8 cellular contexts compared by ENCODE assay signal in the genomic region with DNA sequence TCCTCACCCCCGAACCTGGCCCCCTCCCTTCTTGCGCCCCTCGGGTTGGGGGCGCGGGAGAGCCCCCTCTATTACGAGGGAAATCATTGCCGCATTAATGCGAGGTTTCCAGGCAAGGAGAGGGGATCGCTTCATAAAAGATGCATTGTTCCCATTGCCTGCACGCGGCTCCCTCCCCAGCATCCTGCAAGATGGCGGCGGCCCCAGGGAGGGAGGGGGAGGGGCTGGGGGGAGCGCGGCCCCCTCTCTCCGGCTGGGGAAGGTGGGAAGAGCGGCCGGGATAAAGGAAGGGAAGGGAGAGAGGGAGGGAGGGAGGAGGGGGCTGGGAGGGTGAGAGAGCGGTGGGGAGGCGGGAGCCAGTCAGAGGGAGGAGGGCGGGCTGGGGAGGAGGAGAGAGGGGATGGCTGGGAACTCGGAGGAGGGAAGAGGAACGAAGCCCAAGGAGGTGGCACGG. TPM values are rescaled to one million over a fixed set of nuclear protein-coding genes. Genes with fewer than 3 reads are reported as not detected.
A peak's percentile ranks its signal among the peaks of the same experiment; 100 is the strongest.
DNase-seq lines count a peak whose midpoint lies in the region; ATAC-seq and TF ChIP-seq lines count a peak whose summit lies in the region.
"Not testable (repeated sequence)": the region's sequence is repeated elsewhere in the genome, so short reads cannot be mapped to it uniquely, and the experiment has no call there.

No MANE protein-coding gene starts in this region.

- not testable (repeated sequence) for H3K27me3 ChIP-seq in CD4-positive, alpha-beta memory T cell (ENCODE audit: insufficient read depth, low read length); IMR-90 (ENCODE audit: control insufficient read depth, insufficient read depth, low read length); NT2/D1 (ENCODE audit: insufficient read depth, insufficient read length); esophagus (ENCODE audit: control insufficient read depth in 1 of 2, insufficient read depth in 2 of 2, low read length in 2 of 2); testis
- H3K27me3 ChIP-seq in neutrophil: peaks cover 25% of the 10 kb centered on the region

- H3K36me3 Mint-ChIP-seq in CD4-positive, alpha-beta memory T cell; immature natural killer cell: not testable (repeated sequence)

- not testable (repeated sequence) for H3K4me1 ChIP-seq in CD4-positive, alpha-beta memory T cell (ENCODE audit: insufficient read depth, low read length); IMR-90 (ENCODE audit: control insufficient read depth, insufficient read depth, low read length); NT2/D1 (ENCODE audit: insufficient read depth, insufficient read length); esophagus (ENCODE audit: control insufficient read depth in 2 of 2, insufficient read depth in 2 of 2, low read length in 1 of 2); neutrophil (ENCODE audit: control insufficient read depth in 1 of 2, insufficient read depth in 1 of 2, low read depth in 1 of 2, low read length in 1 of 2); testis

- H3K4me3 Mint-ChIP-seq in CD4-positive, alpha-beta memory T cell: peak overlapping the region in 6 of 8 donors; percentile 52 to 81 (median 70)
- H3K4me3 Mint-ChIP-seq in immature natural killer cell: peak overlapping the region; percentile 18 to 74 (median 50)

- H2AFZ ChIP-seq in IMR-90 (replicated peaks; ENCODE audit: low read length, poor library complexity): not testable (repeated sequence)

- H2BK15ac ChIP-seq in IMR-90 (ENCODE audit: low read depth, low read length): not testable (repeated sequence)

- 0 out of 4 replicates have a peak overlapping the region, but pooled peaks of 1 of the 2 experiments have one; percentile 68 for H4K8ac ChIP-seq in IMR-90 (ENCODE audit: low read depth in 2 of 2, low read length in 2 of 2)

- BruUV-seq in IMR-90 (replicated peaks; lab: Mats Ljungman, UMichigan): not testable (repeated sequence)

- H4K91ac ChIP-seq in IMR-90 (ENCODE audit: insufficient read depth, low read depth, low read length): not testable (repeated sequence)

- H3K9ac ChIP-seq in IMR-90 (ENCODE audit: low read depth, low read length): peak overlapping the region; percentile 64
- H3K9ac ChIP-seq in NT2/D1 (ENCODE audit: insufficient read length, low read depth): not testable (repeated sequence)

- peak; percentile 90 for ATAC-seq in IMR-90 (ENCODE audit: low read depth)

- H3K27ac Mint-ChIP-seq in CD4-positive, alpha-beta memory T cell: peak overlapping the region in 1 of 7 donors; percentile 18
- H3K27ac Mint-ChIP-seq in immature natural killer cell: peak overlapping the region in 3 of 6 donors; percentile 32 to 75 (median 57)

- H3K4me2 ChIP-seq in IMR-90 (ENCODE audit: low read depth, low read length): peak overlapping the region; percentile 76

- not testable (repeated sequence) for H3K56ac ChIP-seq in IMR-90 (ENCODE audit: extremely low read depth, insufficient read depth, low read length)

- H3K18ac ChIP-seq in IMR-90 (ENCODE audit: low read depth, low read length): peak overlapping the region; percentile 36; the same call in 1 of the 2 replicates

- POLR2A ChIA-PET in CD4-positive, alpha-beta memory T cell (lab: Charles Lee; ENCODE audit: partially characterized antibody); IMR-90 (lab: Charles Lee; ENCODE audit: unreplicated experiment): not testable (repeated sequence)

- H3K9me3 ChIP-seq in CD4-positive, alpha-beta memory T cell (ENCODE audit: control insufficient read depth in 1 of 2, low read length in 2 of 2); IMR-90 (ENCODE audit: control insufficient read depth, insufficient read depth, low read length); NT2/D1 (ENCODE audit: insufficient read depth, low read length); esophagus (ENCODE audit: control insufficient read depth in 2 of 2, insufficient read depth in 1 of 2, low read depth in 1 of 2, low read length in 1 of 2); neutrophil; testis: not testable (repeated sequence)

- H3K23ac ChIP-seq in IMR-90 (ENCODE audit: low read depth, low read length): not testable (repeated sequence)

- not testable (repeated sequence) for H2AK9ac ChIP-seq in IMR-90 (replicated peaks; ENCODE audit: low read depth, low read length, poor library complexity)

- H3K27me3 Mint-ChIP-seq in CD4-positive, alpha-beta memory T cell; immature natural killer cell (ENCODE audit: low read depth in 3 of 3): not testable (repeated sequence)

- H3K9me1 ChIP-seq in IMR-90 (ENCODE audit: insufficient read depth, low read length): not testable (repeated sequence)

- DNase-seq in CD4-positive, alpha-beta memory T cell: peak in 4 of 5 donors; percentile 17 to 26 (median 18)
- DNase-seq in IMR-90, testis: not testable (repeated sequence)
- DNase-seq in NT2/D1 (ENCODE audit: low read depth, low spot score) (peak; percentile 80), amniotic epithelial cell (ENCODE audit: low read depth) (peak; percentile 70), immature natural killer cell (peak; percentile 19 to 25 (median 22))

- not testable (repeated sequence) for H2BK20ac ChIP-seq in IMR-90 (ENCODE audit: low read depth, low read length)

- H2AK5ac ChIP-seq in IMR-90 (ENCODE audit: low read depth, low read length): not testable (repeated sequence)

- H3K36me3 ChIP-seq in CD4-positive, alpha-beta memory T cell (ENCODE audit: insufficient read depth, low read length); IMR-90 (ENCODE audit: control insufficient read depth, insufficient read depth, low read length); NT2/D1 (ENCODE audit: insufficient read depth, insufficient read length, low read length); esophagus (ENCODE audit: control insufficient read depth in 2 of 2, insufficient read depth in 2 of 2, low read length in 1 of 2); neutrophil; testis (ENCODE audit: low read depth, missing control alignments): not testable (repeated sequence)

- TF ChIP-seq CTCF in IMR-90 (conservative IDR thresholded peaks at IDR 0.05; ENCODE audit: low read depth, low read length); neutrophil (IDR thresholded peaks at IDR 0.05); testis (IDR thresholded peaks at IDR 0.05): not testable (repeated sequence)

- H2BK5ac ChIP-seq in IMR-90 (ENCODE audit: low read depth, low read length, poor library complexity, severe bottlenecking): not testable (repeated sequence)

- H3K79me1 ChIP-seq in IMR-90 (ENCODE audit: low read depth in 1 of 2, low read length in 2 of 2): not testable (repeated sequence)

- TF ChIP-seq POLR2A in IMR-90 (IDR thresholded peaks at IDR 0.05; ENCODE audit: low read depth, low read length); testis (IDR thresholded peaks at IDR 0.05): not testable (repeated sequence)

- peak overlapping the region; percentile 87 for H4K5ac ChIP-seq in IMR-90 (ENCODE audit: low read depth, low read length)

- H3K4me3 ChIP-seq in CD4-positive, alpha-beta memory T cell (ENCODE audit: low read length in 2 of 2): peak overlapping the region in 1 of 2 donors; percentile 41
- H3K4me3 ChIP-seq in IMR-90 (ENCODE audit: insufficient read depth, low read depth, low read length): peak overlapping the region; percentile 51
- H3K4me3 ChIP-seq in NT2/D1 (ENCODE audit: insufficient read length, low read depth): peak overlapping the region; percentile 28
- H3K4me3 ChIP-seq in esophagus (ENCODE audit: low read depth in 1 of 2, low read length in 2 of 2): peak overlapping the region; percentile 34 to 43
- peak overlapping the region; percentile 27 to 56 for H3K4me3 ChIP-seq in neutrophil (ENCODE audit: low read depth in 1 of 2, low read length in 1 of 2)
- H3K4me3 ChIP-seq in testis: peak overlapping the region; percentile 49 to 64

- peak overlapping the region; percentile 31 for H3K27ac ChIP-seq in CD4-positive, alpha-beta memory T cell (ENCODE audit: low read depth, low read length)
- H3K27ac ChIP-seq in IMR-90 (ENCODE audit: insufficient read depth, low read length); esophagus (ENCODE audit: low read depth in 2 of 2, low read length in 1 of 2); neutrophil; testis: not testable (repeated sequence)

- dilution Hi-C loops in IMR-90 (cut with HindIII; ENCODE audit: low sequenced_read_pairs, unreplicated experiment): not testable (repeated sequence)

- not testable (repeated sequence) for H2BK120ac ChIP-seq in IMR-90 (ENCODE audit: low read depth, low read length)

- intact Hi-C loops in CD4-positive, alpha-beta memory T cell (cut with micrococcal nuclease); IMR-90 (cut with micrococcal nuclease); testis (cut with DNase I; ENCODE audit: low total_unique reads): not testable (repeated sequence)

- in situ Hi-C loops in IMR-90 (cut with MboI; ENCODE audit: low sequenced_read_pairs): not testable (repeated sequence)

- TF ChIP-seq RAD21 in IMR-90 (IDR thresholded peaks at IDR 0.05; ENCODE audit: low read length): not testable (repeated sequence)

- H3K4me1 Mint-ChIP-seq in CD4-positive, alpha-beta memory T cell: peaks cover 4 to 10% (median 6%) of the 10 kb centered on the region in 4 donors
- peaks cover 8 to 15% of the 10 kb centered on the region in 2 donors for H3K4me1 Mint-ChIP-seq in immature natural killer cell

- peak overlapping the region; percentile 69; the same call in 1 of the 2 replicates for H3K4ac ChIP-seq in IMR-90 (ENCODE audit: low read depth, low read length)

- H3K14ac ChIP-seq in IMR-90 (replicated peaks; ENCODE audit: low read depth, low read length): not testable (repeated sequence)

- WGBS in IMR-90 (ENCODE audit: extremely low coverage in 2 of 2, insufficient read length in 1 of 2), 2 experiments: no CpG with 5 or more reads among the region's 24 CpGs
- WGBS in esophagus, 2 donors: 0% methylated on average over 5 to 15 of the region's 24 CpGs
- 0 to 2% methylated on average over 2 to 11 of the region's 24 CpGs for WGBS in testis, 2 donors

- not testable (repeated sequence) for H3K9me3 Mint-ChIP-seq in CD4-positive, alpha-beta memory T cell; immature natural killer cell

- H4K20me1 ChIP-seq in IMR-90 (ENCODE audit: insufficient read depth, low read length): not testable (repeated sequence)

- CTCF ChIA-PET in CD4-positive, alpha-beta memory T cell (lab: Charles Lee; ENCODE audit: partially characterized antibody); IMR-90 (lab: Yijun Ruan, JAX): not testable (repeated sequence)

RNA-seq across cellular contexts. Expression of a gene that starts 58.3 kb away (rescaled TPM):
- total RNA-seq in CD4-positive, alpha-beta memory T cell: 10 to 100 TPM; 26.9 to 28.9 TPM
- 10 to 100 TPM; 31.0 to 33.9 TPM for polyA plus RNA-seq in CD4-positive, alpha-beta memory T cell
- total RNA-seq in IMR-90 (2012; rRNA removed) (27.4 and 40.5 TPM in 2 replicates), testis (10 to 100 TPM; 51.3 to 60.6 TPM)
- polyA plus RNA-seq in IMR-90 (2012; rRNA removed) (23.7 and 27.6 TPM in 2 replicates), esophagus (10 to 100 TPM; 17.7 to 38.3 TPM), immature natural killer cell (10 to 100 TPM; 27.9 to 30.9 (median 30.3) TPM), testis (ENCODE audit: insufficient read depth, low read depth, low replicate concordance) (42.6 TPM)
- 4.1 and 5.2 TPM in 2 replicates for polyA plus RNA-seq in IMR-90 (2012; cell fraction: cytosol; rRNA removed)
- polyA plus RNA-seq in IMR-90 (2012; cell fraction: nucleus; rRNA removed; ENCODE audit: low replicate concordance): 2.4 and 23.1 TPM in 2 replicates
